In genomic region chr12:56333679-56334489, GRCh38 we compare ENCODE assay signal across 8 cellular contexts. TPM values are rescaled to one million over a fixed set of nuclear protein-coding genes. Genes with fewer than 3 reads are reported as not detected.
DNase-seq lines count a peak whose midpoint lies in the region; ATAC-seq lines count a peak whose summit lies in the region.

TSS of gene PAN2 (minus strand) at chr12:56334000. CDS start at chr12:56333094, 906 bp downstream.

- H3K27ac Mint-ChIP-seq in naive B cell = peak within 1 kb of the TSS; percentile 99 to 100 (median 100)
- peak within 1 kb of the TSS; percentile 100 for H3K27ac Mint-ChIP-seq in stimulated activated memory B cell treated with anti-CD40 and anti-IgM and Interleukin-4, amounts not matched to agents 10 μg/mL and 1 μg/mL and 100 μg/mL, for 72 hours

- no peaks in the 10 kb centered on the region for H4K20me1 ChIP-seq in GM23248 (ENCODE audit: insufficient read depth)

- DNase-seq in Daoy (ENCODE audit: low read depth) (peak; percentile 98), GM23248 (peak; percentile 98), Kasumi-1 (lab: John Stamatoyannopoulos, UW) (peak; percentile 98 to 99), RKO (ENCODE audit: low spot score) (peak; percentile 97), activated T-helper 1 cell treated with Interleukin-2 at 50 U/mL for 16 hours (ENCODE audit: low read depth) (peak; percentile 85), fibroblast of gingiva (ENCODE audit: low read depth) (peak; percentile 97), naive B cell (peak; percentile 93)

- H3K9me3 ChIP-seq in GM23248 (ENCODE audit: low read depth) = no peaks in the 10 kb centered on the region

- 0 out of 2 replicates have a peak, but pooled peaks cover 9% of the 10 kb centered on the region for H3F3A ChIP-seq in GM23248 (ENCODE audit: insufficient read depth)

- H3K36me3 ChIP-seq in GM23248 (ENCODE audit: low read depth) = no peaks in the 10 kb centered on the region

- H3K9ac ChIP-seq in GM23248 = peak within 1 kb of the TSS; percentile 92

- H3K4me3 Mint-ChIP-seq in naive B cell = peak within 1 kb of the TSS; percentile 80 to 99 (median 96)
- peak within 1 kb of the TSS; percentile 92 for H3K4me3 Mint-ChIP-seq in stimulated activated memory B cell treated with anti-CD40 and anti-IgM and Interleukin-4, amounts not matched to agents 10 μg/mL and 1 μg/mL and 100 μg/mL, for 72 hours

- H3K4me2 ChIP-seq in GM23248 (ENCODE audit: unreplicated experiment) = peak within 1 kb of the TSS; percentile 88

- H3K4me1 Mint-ChIP-seq in naive B cell = peaks cover 37 to 54% (median 38%) of the 10 kb centered on the region in 3 donors
- peaks cover 33% of the 10 kb centered on the region for H3K4me1 Mint-ChIP-seq in stimulated activated memory B cell treated with anti-CD40 and anti-IgM and Interleukin-4, amounts not matched to agents 10 μg/mL and 1 μg/mL and 100 μg/mL, for 72 hours

- ATAC-seq in naive B cell (ENCODE audit: low read depth in 2 of 2) = peak; percentile 87 to 89
- ATAC-seq in stimulated activated memory B cell treated with anti-CD40 and anti-IgM and Interleukin-4, amounts not matched to agents 10 μg/mL and 1 μg/mL and 100 μg/mL, for 72 hours = peak; percentile 98

- H3K36me3 Mint-ChIP-seq in naive B cell = peaks cover 0 to 2% of the 10 kb centered on the region in 2 donors
- peaks cover 8% of the 10 kb centered on the region for H3K36me3 Mint-ChIP-seq in stimulated activated memory B cell treated with anti-CD40 and anti-IgM and Interleukin-4, amounts not matched to agents 10 μg/mL and 1 μg/mL and 100 μg/mL, for 72 hours

- peak within 1 kb of the TSS; percentile 77 for H3K4me3 ChIP-seq in GM23248

- H3K27me3 Mint-ChIP-seq in naive B cell = no peaks in the 10 kb centered on the region
- no peaks in the 10 kb centered on the region for H3K27me3 Mint-ChIP-seq in stimulated activated memory B cell treated with anti-CD40 and anti-IgM and Interleukin-4, amounts not matched to agents 10 μg/mL and 1 μg/mL and 100 μg/mL, for 72 hours

- H2AFZ ChIP-seq in GM23248 = peak within 1 kb of the TSS; percentile 92

- no peaks in the 10 kb centered on the region for H3K9me2 ChIP-seq in GM23248 (ENCODE audit: insufficient read depth)

- in situ Hi-C loops in GM23248 (cut with MboI) = no loop called here

- H3K27ac ChIP-seq in GM23248 = peak within 1 kb of the TSS; percentile 94

- no peaks in the 10 kb centered on the region for H3K79me2 ChIP-seq in GM23248 (ENCODE audit: insufficient read depth)

- peaks cover 0 to 4% (median 0%) of the 10 kb centered on the region in 7 donors for H3K9me3 Mint-ChIP-seq in naive B cell
- no peaks in the 10 kb centered on the region for H3K9me3 Mint-ChIP-seq in stimulated activated memory B cell treated with anti-CD40 and anti-IgM and Interleukin-4, amounts not matched to agents 10 μg/mL and 1 μg/mL and 100 μg/mL, for 72 hours

- no peaks in the 10 kb centered on the region for H3K27me3 ChIP-seq in GM23248 (replicated peaks; ENCODE audit: insufficient read depth)

- WGBS in GM23248 (ENCODE audit: low coverage in 1 of 2, low lambda C conversion rate in 2 of 2, missing lambda C conversion rate in 2 of 2), 2 experiments = 1% methylated on average over 42 to 45 of the region's 45 CpGs

- H3K4me1 ChIP-seq in GM23248 (ENCODE audit: insufficient read depth) = 0 out of 2 replicates have a peak, but pooled peaks cover 6% of the 10 kb centered on the region

RNA-seq across cellular contexts. Expression of gene PAN2, which starts in this region (rescaled TPM):
- 18.3 and 19.9 TPM in 2 replicates for total RNA-seq in Daoy (2014; rRNA removed; shearing (Covaris generic))
- 20.2 and 22.1 TPM in 2 replicates for total RNA-seq in GM23248 (2014; rRNA removed; shearing (Covaris generic))
- polyA plus RNA-seq in GM23248 (2016; fragmentation: Nextera tagmentation; extraction: Ambion mirVana) (7.2 and 9.1 TPM in 2 replicates), naive B cell (ENCODE audit: low read depth in 6 of 6) (10 to 100 TPM in 5 of 6 donors, 1 to 10 TPM in 1; 10.0 to 15.3 (median 13.6) TPM)

Comparison
In these comparisons a context has a peak if more than half of its experiments do, and no peak if none do; other contexts are left out.
1. Peak in every context shown above with its lines: DNase-seq, ATAC-seq, H3K4me3 ChIP-seq and H3K27ac ChIP-seq.